21 cellular contexts compared by ENCODE assay signal in the genomic region with DNA sequence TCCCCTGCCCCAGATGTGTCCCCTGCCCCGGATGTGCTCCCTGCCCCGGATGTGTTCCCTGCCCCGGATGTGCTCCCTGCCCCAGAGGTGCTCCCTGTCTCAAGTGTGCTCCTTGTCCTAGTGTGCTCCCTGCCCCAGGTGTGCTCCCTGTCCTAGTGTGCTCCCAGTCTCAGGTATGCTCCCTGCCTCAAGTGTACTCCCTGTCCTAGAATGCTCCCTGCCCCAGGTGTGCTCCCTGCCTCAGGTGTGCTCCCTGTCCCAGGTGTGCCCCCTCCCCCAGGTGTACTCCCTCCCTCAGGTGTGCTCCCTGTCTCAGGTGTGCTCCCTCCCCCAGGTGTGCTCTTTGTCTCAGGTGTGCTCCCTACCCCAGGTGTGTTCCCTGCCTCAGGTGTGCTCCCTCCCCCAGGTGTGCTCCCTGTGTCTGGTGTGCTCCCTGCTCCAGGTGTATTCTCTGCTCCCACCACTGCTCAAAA. TPM values are rescaled to one million over a fixed set of nuclear protein-coding genes. Genes with fewer than 3 reads are reported as not detected.
DNase-seq lines count a peak whose midpoint lies in the region; ATAC-seq, FAIRE-seq and TF ChIP-seq lines count a peak whose summit lies in the region.
"Had no signal": no experiment of that assay in that cellular context is flagged by ENCODE, and none has a peak within 500 bp of the region (broad histone marks: within the 10 kb centered on the region; RNA-seq: fewer than 3 reads in every experiment).

No MANE protein-coding gene starts in this region.

- H2BK120ac ChIP-seq in H1 (replicated peaks; ENCODE audit: low read depth, low read length) = no peak overlapping the region

- H4K91ac ChIP-seq in H1 (replicated peaks; ENCODE audit: insufficient read length, low read length) = no peak overlapping the region

- H3K79me1 ChIP-seq in H1 (ENCODE audit: low read depth, low read length) = no peaks in the 10 kb centered on the region

- H2BK15ac ChIP-seq in H1 (ENCODE audit: low read length) = no peak overlapping the region

- peak overlapping the region; percentile 39; the same call in 1 of the 2 replicates for H3K4me2 ChIP-seq in PC-9
- H3K4me2 ChIP-seq in H1 (ENCODE audit: insufficient read depth in 1 of 2, low read depth in 2 of 2, low read length in 2 of 2) = no peak overlapping the region

- no peak overlapping the region for H4K5ac ChIP-seq in H1 (ENCODE audit: insufficient read length, low read depth, low read length)

- H3K4ac ChIP-seq in H1 (replicated peaks; ENCODE audit: insufficient read length, low read depth, low read length) = no peak overlapping the region

- TF ChIP-seq EP300 in H1 (IDR thresholded peaks at IDR 0.05; ENCODE audit: borderline replicate concordance in 1 of 2, low read depth in 2 of 2, low read length in 2 of 2) = no peak

- no CpG with 5 or more reads among the region's 3 CpGs for WGBS in H1 (ENCODE audit: extremely low coverage in 1 of 2, insufficient coverage in 1 of 2, insufficient read length in 1 of 2, insufficient replicate concordance in 2 of 2, low coverage in 1 of 2, low lambda C conversion rate in 2 of 2, missing lambda C conversion rate in 1 of 2), 2 experiments

- H2AFZ ChIP-seq in PC-9 (peak overlapping the region; percentile 54; the same call in 1 of the 2 replicates), H1 (ENCODE audit: low read length) (no peak overlapping the region)

- DNase-seq in HEK293T (ENCODE audit: extremely low spot score) = peak; percentile 64
- no peak for DNase-seq in PC-9
- DNase-seq in H1 (ENCODE audit: low read depth in 1 of 2, low spot score in 2 of 2) = no peak
- DNase-seq in omental fat pad (ENCODE audit: low spot score) = no peak
- no peak for DNase-seq in NCI-H2081 (lab: John Stamatoyannopoulos, UW)
- DNase-seq: BE2C, EL, GF-D8, NCI-H1417 treated with DMSO at 0.1 percent for 48 hours, NCI-H187, NCI-H2227 treated with DMSO at 0.1 percent for 48 hours, NCI-H510A, SHP77 treated with DMSO at 0.1 percent for 48 hours had no signal

- H3K4me3 ChIP-seq in PC-9 (0 out of 2 replicates have a peak overlapping the region, but pooled peaks have one; percentile 29), H1 (ENCODE audit: extremely low read depth in 1 of 4, insufficient read depth in 2 of 4, low read depth in 3 of 4, low read length in 4 of 4) (no peak overlapping the region)
- H3K4me3 ChIP-seq: HAP-1, SK-N-MC had no signal

- peaks cover 9% of the 10 kb centered on the region; the same call in 1 of the 2 replicates for H3K4me1 ChIP-seq in PC-9 (replicated peaks; ENCODE audit: insufficient read depth)
- no peaks in the 10 kb centered on the region for H3K4me1 ChIP-seq in H1 (replicated peaks in 1 of 4; ENCODE audit: control insufficient read depth in 3 of 4, insufficient read depth in 4 of 4, low read length in 3 of 4)
- H3K4me1 ChIP-seq: HAP-1 had no signal

- H3K9me2 ChIP-seq in PC-9 (ENCODE audit: insufficient read depth) = no peaks in the 10 kb centered on the region

- H3K27ac ChIP-seq in 22Rv1 (peak overlapping the region; percentile 58), PC-9 (peak overlapping the region; percentile 36; the same call in 1 of the 2 replicates), H1 (ENCODE audit: low read depth, low read length) (no peak overlapping the region)
- H3K27ac ChIP-seq: RWPE1, SK-N-MC had no signal

- H3K27me3 ChIP-seq in PC-9 (ENCODE audit: insufficient read depth, low read depth) = no peaks in the 10 kb centered on the region
- peaks cover 0 to 18% (median 2%) of the 10 kb centered on the region in 4 experiments; a peak in 5 of 7 replicates for H3K27me3 ChIP-seq in H1 (replicated peaks in 1 of 4; ENCODE audit: control insufficient read depth in 3 of 4, extremely low read depth in 1 of 4, insufficient read depth in 3 of 4, low read length in 3 of 4)
- H3K27me3 ChIP-seq: BE2C had no signal

- H3K9me3 ChIP-seq in PC-9 (ENCODE audit: insufficient read depth, low read depth) (no peaks in the 10 kb centered on the region), H1 (ENCODE audit: insufficient read depth in 2 of 2, low read depth in 1 of 2, low read length in 1 of 2) (peaks cover 2 to 3% of the 10 kb centered on the region in 2 experiments; a peak in 1 of 4 replicates)
- H3K9me3 ChIP-seq: BE2C, HAP-1 had no signal

- H3K79me2 ChIP-seq in PC-9 (ENCODE audit: low read depth) (no peaks in the 10 kb centered on the region), H1 (ENCODE audit: control insufficient read depth in 1 of 2, insufficient read depth in 2 of 2, low read length in 2 of 2) (no peaks in the 10 kb centered on the region)

- no peaks in the 10 kb centered on the region for H3K23me2 ChIP-seq in H1 (ENCODE audit: low read depth, low read length)

- H2AK5ac ChIP-seq in H1 (ENCODE audit: low read depth, low read length) = no peak overlapping the region

- H3K23ac ChIP-seq in H1 (ENCODE audit: insufficient read length) = no peak overlapping the region

- no peak for ATAC-seq in omental fat pad (ENCODE audit: low FRiP score)
- ATAC-seq in GM19467 (IDR thresholded peaks at IDR 0.05; ENCODE audit: unreplicated experiment) = no peak
- no peak for ATAC-seq in GM21528 (IDR thresholded peaks at IDR 0.05; ENCODE audit: low FRiP score, unreplicated experiment)

- H4K20me1 ChIP-seq in PC-9 (ENCODE audit: insufficient read depth) (no peaks in the 10 kb centered on the region), H1 (replicated peaks in 1 of 2; ENCODE audit: control insufficient read depth in 1 of 2, insufficient read depth in 2 of 2, low read length in 2 of 2) (no peaks in the 10 kb centered on the region)

- H2BK12ac ChIP-seq in H1 (ENCODE audit: low read depth, low read length) = no peak overlapping the region

- peaks cover 26% of the 10 kb centered on the region for H3F3A ChIP-seq in PC-9 (ENCODE audit: insufficient read depth, low read depth)

- no TSS peak for BruUV-seq in PC-9 (replicated peaks; lab: Mats Ljungman, UMichigan)

- peak overlapping the region; percentile 12; the same call in 1 of the 2 replicates for H4K8ac ChIP-seq in H1 (ENCODE audit: extremely low read depth, insufficient read depth, low read length)

- no peak overlapping the region; the same call in 1 of the 2 replicates for H3K18ac ChIP-seq in H1 (ENCODE audit: extremely low read depth, low read length)

- POLR2A ChIA-PET in HEK293T (lab: Yijun Ruan, JAX) (no interaction called here), PC-9 (lab: Charles Lee; ENCODE audit: unreplicated experiment) (no interaction called here), H1 (lab: Charles Lee; ENCODE audit: partially characterized antibody) (no interaction called here)

- no peak for FAIRE-seq in H1 (lab: Jason Lieb, UNC)
- FAIRE-seq: A204.1, GM19239 had no signal

- H2BK20ac ChIP-seq in H1 (ENCODE audit: low read length) = no peak overlapping the region

- H3K36me3 ChIP-seq in PC-9 (ENCODE audit: low read depth) = no peaks in the 10 kb centered on the region
- no peaks in the 10 kb centered on the region for H3K36me3 ChIP-seq in H1 (ENCODE audit: control insufficient read depth in 2 of 4, insufficient read depth in 4 of 4, low read length in 3 of 4)
- H3K36me3 ChIP-seq: BE2C, HAP-1 had no signal

- H3K56ac ChIP-seq in H1 (replicated peaks; ENCODE audit: insufficient read length, low read depth, low read length) = no peak overlapping the region

- no peak for TF ChIP-seq RAD21 in H1 (IDR thresholded peaks at IDR 0.05 in 1 of 2, conservative IDR thresholded peaks at IDR 0.05 in 1 of 2; ENCODE audit: low read depth in 2 of 2, low read length in 2 of 2)

- H3K9ac ChIP-seq in H1 (replicated peaks in 1 of 4; ENCODE audit: extremely low read depth in 1 of 4, low read depth in 3 of 4, low read length in 3 of 4) = no peak overlapping the region

- no peak for TF ChIP-seq POLR2A in H1 (IDR thresholded peaks at IDR 0.05; ENCODE audit: control extremely low read depth in 1 of 2, low read depth in 2 of 2, low read length in 2 of 2)

- CTCF ChIA-PET in HEK293T (lab: Yijun Ruan, JAX) = no interaction called here
- CTCF ChIA-PET in PC-9 (lab: Charles Lee) = no interaction called here
- CTCF ChIA-PET in H1 (lab: Charles Lee; ENCODE audit: partially characterized antibody) = interaction anchor here (2.7 kb wide), 1 partner anchor 46 kb away, joined by 9 read pairs; no protein-coding TSS in a partner anchor

- H2BK5ac ChIP-seq in H1 (ENCODE audit: low read depth, low read length) = no peak overlapping the region

- TF ChIP-seq CTCF in 22Rv1 (IDR thresholded peaks at IDR 0.05) (no peak), PC-9 (conservative IDR thresholded peaks at IDR 0.05) (no peak), H1 (IDR thresholded peaks at IDR 0.05; ENCODE audit: control extremely low read depth in 1 of 3, insufficient read depth in 1 of 3, low read depth in 1 of 3, low read length in 3 of 3) (no peak), omental fat pad (IDR thresholded peaks at IDR 0.05) (no peak)

- intact Hi-C loops in PC-9 (cut with micrococcal nuclease; ENCODE audit: unreplicated experiment) = loop anchor here (10.0 kb wide), 1 partner anchor 73 kb away; no protein-coding TSS in a partner anchor

- no peak overlapping the region for H3K14ac ChIP-seq in H1 (ENCODE audit: insufficient read length)

TF ChIP-seq in HEK293T, 16 proteins besides CTCF, POLR2A, EP300 and RAD21 (continues in another document):
- TF ChIP-seq SP1 (IDR thresholded peaks at IDR 0.05) = no peak

TF ChIP-seq in H1, 55 proteins besides CTCF, POLR2A, EP300 and RAD21 (continues in another document):
- TF ChIP-seq NANOG (IDR thresholded peaks at IDR 0.05; ENCODE audit: insufficient read depth, low read depth, low read length, poor library complexity, severe bottlenecking) (no peak), CBX8 (IDR thresholded peaks at IDR 0.05; ENCODE audit: borderline replicate concordance, low read depth, low read length) (no peak), ASH2L (IDR thresholded peaks at IDR 0.05; ENCODE audit: low read length) (no peak)

RNA-seq across cellular contexts. Expression of gene RASD2, which starts 48.7 kb away (rescaled TPM):
- 0.70 and 0.95 TPM in 2 replicates for total RNA-seq in PC-9 (2021)
- total RNA-seq in H1 (2021; fragmentation: NEBNext Ultra II Directional; extraction: Animal tissue kit (Norgen Biotek cat#: 25700)) = 4.4 and 5.1 TPM in 2 replicates
- polyA plus RNA-seq in H1 (2011; rRNA removed) = 1.9 and 3.8 TPM in 2 replicates
- polyA plus RNA-seq in H1 (2011; cell fraction: cytosol; rRNA removed) = 1.5 TPM
- polyA plus RNA-seq in H1 (2011; cell fraction: nucleus; rRNA removed) = 2.6 TPM
- 2.0 to 4.3 TPM (median 3.4 TPM) in 4 replicates for polyA plus RNA-seq in H1 (2012, experiment 1 of 2)
- 3.1 TPM for polyA plus RNA-seq in H1 (2012, experiment 2 of 2)
- polyA plus RNA-seq in H1 (2013, experiment 1 of 2) = 3.4 TPM
- 3.6 TPM for polyA plus RNA-seq in H1 (2013, experiment 2 of 2)
- polyA minus RNA-seq in H1 (2011; rRNA and poly(A)+ RNA removed) = 1.5 and 1.9 TPM in 2 replicates
- polyA minus RNA-seq in H1 (2011; cell fraction: cytosol; rRNA and poly(A)+ RNA removed) = 3.6 TPM
- polyA minus RNA-seq in H1 (2011; cell fraction: nucleus; rRNA and poly(A)+ RNA removed) = 1.8 TPM
- 1 to 10 TPM in 1 of 4 donors, under 1 TPM in 3; 0.19 to 2.8 (median 0.57) TPM for total RNA-seq in omental fat pad
